Comparison of ENCODE assay signal across 30 cellular contexts in the genomic region with DNA sequence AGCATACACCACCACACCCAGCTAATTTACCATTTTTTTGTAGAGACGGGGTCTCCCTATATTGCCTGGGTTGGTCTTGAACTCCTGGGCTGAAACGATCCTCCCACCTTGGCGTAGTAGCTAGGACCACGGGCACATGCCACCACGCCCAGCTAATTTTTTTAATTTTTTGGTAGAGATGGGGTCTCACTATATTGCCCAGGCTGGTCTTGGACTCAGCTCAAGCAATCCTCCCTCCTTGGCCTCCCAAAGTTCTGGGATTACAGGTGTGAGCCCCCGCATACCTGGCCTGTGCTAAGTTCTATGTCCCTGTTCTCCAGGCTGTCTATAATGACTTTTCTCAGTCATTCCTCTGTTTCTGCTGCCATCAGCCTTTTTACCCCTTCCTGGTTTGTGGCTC.
"Had no signal": no experiment of that assay in that cellular context is flagged by ENCODE, and none has a peak within 500 bp of the region (broad histone marks: within the 10 kb centered on the region; RNA-seq: fewer than 3 reads in every experiment).

No MANE protein-coding gene starts in this region.

- DNase-seq: activated CD4-positive, alpha-beta memory T cell treated with anti-CD3 and anti-CD28 coated beads, Interleukin-2, amount 10 ng/mL, durations not matched to agents 7 days and 5 days; activated CD4-positive, alpha-beta T cell treated with anti-CD3 and anti-CD28 coated beads for 1 hour; activated CD4-positive, alpha-beta T cell treated with anti-CD3 and anti-CD28 coated beads for 36 hours; activated CD4-positive, alpha-beta T cell treated with anti-CD3 and anti-CD28 coated beads for 48 hours; activated CD4-positive, alpha-beta T cell treated with anti-CD3 and anti-CD28 coated beads, Interleukin-2, amount 10 ng/mL, durations not matched to agents 7 days and 5 days; activated CD4-positive, alpha-beta T cell treated with anti-CD3 and anti-CD28 coated beads, Interleukin-2, amount 50 U/mL, for 48 hours; activated CD4-positive, CD25-positive, alpha-beta regulatory T cell; activated CD8-positive, alpha-beta memory T cell treated with anti-CD3 and anti-CD28 coated beads for 24 hours; activated CD8-positive, alpha-beta memory T cell treated with anti-CD3 and anti-CD28 coated beads, Interleukin-2, amount 10 ng/mL, durations not matched to agents 7 days and 5 days; activated CD8-positive, alpha-beta memory T cell treated with anti-CD3 and anti-CD28 coated beads, Interleukin-2, amount 50 U/mL, for 48 hours; activated CD8-positive, alpha-beta T cell treated with anti-CD3 and anti-CD28 coated beads, Interleukin-2, amount 10 ng/mL, durations not matched to agents 7 days and 5 days; activated effector memory CD4-positive, alpha-beta T cell treated with Interleukin-2 at 50 U/mL for 16 hours; activated gamma-delta T cell; activated naive CD4-positive, alpha-beta T cell treated with anti-CD3 and anti-CD28 coated beads, Interleukin-2, amount 10 ng/mL, durations not matched to agents 7 days and 5 days; activated naive CD4-positive, alpha-beta T cell treated with Interleukin-2 at 50 U/mL for 16 hours; activated naive CD8-positive, alpha-beta T cell treated with anti-CD3 and anti-CD28 coated beads, Interleukin-2, amount 10 ng/mL, durations not matched to agents 7 days and 5 days; activated naive CD8-positive, alpha-beta T cell treated with anti-CD3 and anti-CD28 coated beads, Interleukin-2, amount 50 U/mL, for 24 hours; activated T-cell treated with anti-CD3 and anti-CD28 coated beads, Interleukin-2, amount 50 U/mL, for 24 hours; activated T-cell treated with anti-CD3 and anti-CD28 coated beads, Interleukin-2, amount 50 U/mL, for 48 hours; amygdala; anterior cingulate cortex; caudate nucleus; cerebellar nuclear complex; T-helper 2 cell; T-helper 9 cell had no signal

- H3K36me3 ChIP-seq: cardiac muscle cell had no signal

- ATAC-seq: activated CD4-positive, alpha-beta T cell treated with anti-CD3 and anti-CD28 coated beads for 36 hours; activated CD4-positive, CD25-positive, alpha-beta regulatory T cell treated with anti-CD3 and anti-CD28 coated beads, Interleukin-2, amount 50 U/mL, for 24 hours; activated CD8-positive, alpha-beta memory T cell treated with anti-CD3 and anti-CD28 coated beads, Interleukin-2, amount 10 ng/mL, durations not matched to agents 7 days and 5 days; activated CD8-positive, alpha-beta T cell treated with anti-CD3 and anti-CD28 coated beads, Interleukin-2, amount 10 ng/mL, durations not matched to agents 7 days and 5 days; activated naive CD8-positive, alpha-beta T cell treated with anti-CD3 and anti-CD28 coated beads, Interleukin-2, amount 50 U/mL, for 24 hours had no signal

- H3K27me3 ChIP-seq: ascending aorta, cardiac muscle cell had no signal

- H3K4me3 ChIP-seq: ascending aorta, cardiac muscle cell had no signal

- FAIRE-seq: TTC549 had no signal

- H3K27ac ChIP-seq: ascending aorta, cardiac muscle cell, VCaP had no signal

- H3K4me1 ChIP-seq: ascending aorta had no signal

- H3K9me3 ChIP-seq: ascending aorta had no signal
